27 cellular contexts compared by ENCODE assay signal in the genomic region with DNA sequence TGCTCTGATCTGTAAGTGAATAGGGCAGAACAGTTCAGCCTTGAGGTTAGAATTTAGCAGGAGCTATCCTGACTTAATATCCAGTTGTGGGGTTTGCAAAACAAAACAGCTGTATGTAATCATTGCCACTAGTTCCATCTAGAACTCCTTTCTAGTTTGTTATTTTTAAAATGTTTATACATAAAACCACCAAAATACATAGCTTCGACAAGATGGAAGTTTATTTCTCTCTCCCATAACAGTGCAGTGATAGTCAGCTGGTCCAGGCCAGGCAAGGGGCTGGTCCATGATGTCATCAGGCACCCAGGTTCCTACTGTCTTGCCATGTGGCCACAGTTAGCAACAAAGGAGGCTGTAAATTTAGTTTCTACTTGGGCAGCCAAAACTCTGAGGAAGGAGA. TPM values are rescaled to one million over a fixed set of nuclear protein-coding genes. Genes with fewer than 3 reads are reported as not detected.
"Had no signal": no experiment of that assay in that cellular context is flagged by ENCODE, and none has a peak within 500 bp of the region (broad histone marks: within the 10 kb centered on the region; RNA-seq: fewer than 3 reads in every experiment).

No MANE protein-coding gene starts in this region.

- H3K27ac ChIP-seq: breast epithelium, foreskin keratinocyte, lower lobe of right lung, testis, vagina had no signal

- H3K27ac Mint-ChIP-seq: natural killer cell; progenitor cell of endocrine pancreas; stimulated activated naive B cell treated with anti-CD40 and anti-IgM and Interleukin-4, amounts not matched to agents 10 μg/mL and 1 μg/mL and 100 μg/mL, for 72 hours; T-cell had no signal

- ATAC-seq: foreskin keratinocyte; lower lobe of right lung; natural killer cell; stimulated activated naive B cell treated with anti-CD40 and anti-IgM and Interleukin-4, amounts not matched to agents 10 μg/mL and 1 μg/mL and 100 μg/mL, for 72 hours; T-cell had no signal

- H3K4me3 Mint-ChIP-seq: central memory CD8-positive, alpha-beta T cell; natural killer cell; stimulated activated naive B cell treated with anti-CD40 and anti-IgM and Interleukin-4, amounts not matched to agents 10 μg/mL and 1 μg/mL and 100 μg/mL, for 72 hours; T-cell had no signal

- H3K4me3 ChIP-seq: breast epithelium, lower lobe of right lung, testis, vagina had no signal

- H3K27me3 ChIP-seq: breast epithelium, foreskin keratinocyte, testis, vagina had no signal

- H3K9me3 ChIP-seq: breast epithelium, lower lobe of right lung, testis, vagina had no signal

- H3K27me3 Mint-ChIP-seq: central memory CD8-positive, alpha-beta T cell; progenitor cell of endocrine pancreas; stimulated activated naive B cell treated with anti-CD40 and anti-IgM and Interleukin-4, amounts not matched to agents 10 μg/mL and 1 μg/mL and 100 μg/mL, for 72 hours; T-cell had no signal

- H3K9me3 Mint-ChIP-seq: central memory CD8-positive, alpha-beta T cell; natural killer cell; stimulated activated naive B cell treated with anti-CD40 and anti-IgM and Interleukin-4, amounts not matched to agents 10 μg/mL and 1 μg/mL and 100 μg/mL, for 72 hours; T-cell had no signal

- DNase-seq: activated CD4-positive, alpha-beta T cell treated with anti-CD3 and anti-CD28 coated beads for 1 hour; activated CD4-positive, alpha-beta T cell treated with anti-CD3 and anti-CD28 coated beads, Interleukin-2, amount 50 U/mL, for 48 hours; activated naive CD4-positive, alpha-beta T cell treated with anti-CD3 and anti-CD28 coated beads, Interleukin-2, amount 50 U/mL, for 16 hours; activated T-cell treated with anti-CD3 and anti-CD28 coated beads, Interleukin-2, amount 50 U/mL, for 48 hours; amniotic stem cell; effector memory CD4-positive, alpha-beta T cell; foreskin keratinocyte; lower lobe of right lung; natural killer cell; retina; stimulated activated CD4-positive, alpha-beta T cell treated with anti-CD3 and anti-CD28 coated beads, Interleukin-2, amount 100 ng/mL, for 48 hours; stimulated activated CD8-positive, alpha-beta memory T cell treated with anti-CD3 and anti-CD28 coated beads, Interleukin-4, amount 100 ng/mL, for 48 hours; stimulated activated naive B cell treated with anti-CD40 and anti-IgM and Interleukin-4, amounts not matched to agents 10 μg/mL and 1 μg/mL and 100 μg/mL, for 72 hours; T-cell; T-helper 9 cell; testis; trophoblast cell had no signal

- H3K4me1 Mint-ChIP-seq: central memory CD8-positive, alpha-beta T cell had no signal

- FAIRE-seq: colon, keratinocyte had no signal

- H3K4me1 ChIP-seq: breast epithelium, lower lobe of right lung, testis, vagina had no signal

RNA-seq across cellular contexts. Expression of gene ERN2, which starts 44.8 kb away (rescaled TPM):
- total RNA-seq: activated CD8-positive, alpha-beta memory T cell treated with anti-CD3 and anti-CD28 coated beads for 36 hours; dermis microvascular lymphatic vessel endothelial cell; foreskin keratinocyte; glomerular endothelial cell; natural killer cell; osteocyte; vagina had no signal
- polyA plus RNA-seq: foreskin keratinocyte, keratinocyte had no signal
